24 cellular contexts compared by ENCODE assay signal in genomic region chr9:78304357-78304756, GRCh38.
"Had no signal": no experiment of that assay in that cellular context is flagged by ENCODE, and none has a peak within 500 bp of the region (broad histone marks: within the 10 kb centered on the region; RNA-seq: fewer than 3 reads in every experiment).

No MANE protein-coding gene starts in this region.

- DNase-seq: cortex of kidney; effector memory CD4-positive, alpha-beta T cell; foreskin fibroblast; glutamatergic neuron; islet precursor cell; left lung; lower lobe of right lung; midbrain; nucleus accumbens; ovary; retina; sigmoid colon; stimulated activated CD4-positive, alpha-beta T cell treated with anti-CD3 and anti-CD28 coated beads, Interleukin-2, amount 100 ng/mL, for 24 hours; stimulated activated CD4-positive, alpha-beta T cell treated with anti-CD3 and anti-CD28 coated beads, Interleukin-4, amount 100 ng/mL, for 4 hours; stimulated activated naive B cell treated with anti-CD40 and anti-IgM and Interleukin-4, amounts not matched to agents 10 μg/mL and 1 μg/mL and 100 μg/mL, for 72 hours; stimulated activated naive CD8-positive, alpha-beta T cell treated with anti-CD3 and anti-CD28 coated beads, Interleukin-15, amount 100 ng/mL, for 72 hours; testis had no signal

- H3K36me3 ChIP-seq: ovary, sigmoid colon had no signal

- H3K4me1 ChIP-seq: gastroesophageal sphincter, left lung, lower lobe of right lung, neural progenitor cell, testis, tibial nerve had no signal

- FAIRE-seq: endometrium had no signal

- H3K27me3 ChIP-seq: gastroesophageal sphincter, neural progenitor cell, ovary, testis had no signal

- H3K27ac ChIP-seq: esophagus muscularis mucosa, gastroesophageal sphincter, left lung, lower lobe of right lung, neural progenitor cell, ovary, sigmoid colon, skin epidermis, testis, tibial nerve had no signal

- H3K4me3 ChIP-seq: esophagus muscularis mucosa, gastroesophageal sphincter, left lung, lower lobe of right lung, neural progenitor cell, ovary, sigmoid colon, skin epidermis, testis, tibial nerve had no signal

- ATAC-seq: gastroesophageal sphincter; left lung; lower lobe of right lung; natural killer cell treated with Interleukin-12 subunit alpha and Interleukin-12 subunit beta and Interleukin-15 and Interleukin-18, amount 100 ng/mL, for 72 hours; stimulated activated naive B cell treated with anti-CD40 and anti-IgM and Interleukin-4, amounts not matched to agents 10 μg/mL and 1 μg/mL and 100 μg/mL, for 72 hours; stimulated activated naive CD8-positive, alpha-beta T cell treated with anti-CD3 and anti-CD28 coated beads, Interleukin-15, amount 100 ng/mL, for 72 hours had no signal

- H3K9me3 ChIP-seq: esophagus muscularis mucosa, gastroesophageal sphincter, left lung, lower lobe of right lung, ovary, sigmoid colon, testis, tibial nerve had no signal
